Comparison of ENCODE assay signal across 8 cellular contexts in the genomic region with DNA sequence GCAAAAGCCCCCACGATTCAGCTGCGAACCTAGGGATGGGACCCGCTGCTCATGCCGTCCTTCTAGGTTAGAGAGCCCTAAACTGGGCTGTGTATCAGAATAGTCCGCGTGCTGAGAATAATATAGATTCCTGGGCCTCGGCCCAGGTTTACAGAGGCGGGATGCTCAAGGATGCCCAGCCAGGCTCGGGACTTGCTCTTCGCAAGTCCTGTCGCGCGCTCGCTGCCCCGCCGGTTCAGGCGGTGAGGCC. TPM values are rescaled to one million over a fixed set of nuclear protein-coding genes. Genes with fewer than 3 reads are reported as not detected.
DNase-seq lines count a peak whose midpoint lies in the region; ATAC-seq and TF ChIP-seq lines count a peak whose summit lies in the region.

No MANE protein-coding gene starts in this region.

- TF ChIP-seq CTCF in colonic mucosa (IDR thresholded peaks at IDR 0.05) (peak; percentile 77), nephron progenitor cell (IDR thresholded peaks at IDR 0.05) (no peak)

- intact Hi-C loops in colonic mucosa (cut with DNase I): loop anchor here (10.0 kb wide), 1 partner anchor 313 kb away; the partner anchor contains the start of gene MTPN

- no peaks in the 10 kb centered on the region for H3K9me3 ChIP-seq in BLaER1 treated with 17β-estradiol and CSF1 and Interleukin-3, amounts not matched to agents 10 nM and 100 nM (replicated peaks in 1 of 11)
- H3K9me3 ChIP-seq in colonic mucosa: no peaks in the 10 kb centered on the region

- DNase-seq in colonic mucosa: no peak
- no peak for DNase-seq in nephron progenitor cell
- DNase-seq in amniotic stem cell (lab: John Stamatoyannopoulos, UW): no peak
- DNase-seq in HuH-7.5 (ENCODE audit: low spot score): no peak

- H3K4me2 ChIP-seq in BLaER1 treated with 17β-estradiol and CSF1 and Interleukin-3, amounts not matched to agents 10 nM and 100 nM: peak overlapping the region; percentile 76 to 91 (median 86)

- H3K36me3 Mint-ChIP-seq in IgD-negative memory B cell (no peaks in the 10 kb centered on the region), nephron progenitor cell (ENCODE audit: low read depth) (peaks cover 27% of the 10 kb centered on the region)

- H3K27ac Mint-ChIP-seq in IgD-negative memory B cell (peak overlapping the region; percentile 28 to 98 (median 93)), nephron progenitor cell (no peak overlapping the region)

- peaks cover 16 to 37% (median 26%) of the 10 kb centered on the region in 3 donors for H3K4me1 Mint-ChIP-seq in IgD-negative memory B cell
- peaks cover 29% of the 10 kb centered on the region for H3K4me1 Mint-ChIP-seq in nephron progenitor cell

- H3K9me3 Mint-ChIP-seq in IgD-negative memory B cell (peaks cover 0 to 2% (median 0%) of the 10 kb centered on the region in 3 donors), nephron progenitor cell (no peaks in the 10 kb centered on the region)

- H3K36me3 ChIP-seq in BLaER1 treated with 17β-estradiol and CSF1 and Interleukin-3, amounts not matched to agents 10 nM and 100 nM: peaks cover 0 to 27% (median 7%) of the 10 kb centered on the region in 11 experiments; a peak in 7 of 22 replicates
- no peaks in the 10 kb centered on the region for H3K36me3 ChIP-seq in colonic mucosa

- peak overlapping the region; percentile 23 to 95 (median 91); a peak in 21 of 22 replicates for H3K27ac ChIP-seq in BLaER1 treated with 17β-estradiol and CSF1 and Interleukin-3, amounts not matched to agents 10 nM and 100 nM
- peak overlapping the region; percentile 69 for H3K27ac ChIP-seq in colonic mucosa

- ATAC-seq in HG02973 (IDR thresholded peaks at IDR 0.05; ENCODE audit: unreplicated experiment) (no peak), HG03520 (IDR thresholded peaks at IDR 0.05; ENCODE audit: unreplicated experiment) (no peak)

- H3K27me3 Mint-ChIP-seq in IgD-negative memory B cell (no peaks in the 10 kb centered on the region), nephron progenitor cell (ENCODE audit: low read depth, poor library complexity) (peaks cover 13% of the 10 kb centered on the region)

- peaks cover 20 to 64% (median 45%) of the 10 kb centered on the region in 10 experiments for H3K4me1 ChIP-seq in BLaER1 treated with 17β-estradiol and CSF1 and Interleukin-3, amounts not matched to agents 10 nM and 100 nM
- no peaks in the 10 kb centered on the region for H3K4me1 ChIP-seq in colonic mucosa

- H3K4me3 ChIP-seq in BLaER1 treated with 17β-estradiol and CSF1 and Interleukin-3, amounts not matched to agents 10 nM and 100 nM: peak overlapping the region; percentile 64 to 99 (median 86); a peak in 19 of 20 replicates
- peak overlapping the region; percentile 49 for H3K4me3 ChIP-seq in colonic mucosa

- H3K9ac ChIP-seq in BLaER1 treated with 17β-estradiol and CSF1 and Interleukin-3, amounts not matched to agents 10 nM and 100 nM: peak overlapping the region; percentile 83 to 97 (median 93); a peak in 21 of 22 replicates
- H3K9ac ChIP-seq in colonic mucosa (ENCODE audit: low read depth in 2 of 2, low read length in 2 of 2): peak overlapping the region; percentile 68 to 78

- no peaks in the 10 kb centered on the region for H3K27me3 ChIP-seq in BLaER1 treated with 17β-estradiol and CSF1 and Interleukin-3, amounts not matched to agents 10 nM and 100 nM
- H3K27me3 ChIP-seq in colonic mucosa: no peaks in the 10 kb centered on the region

- peaks cover 0 to 6% (median 0%) of the 10 kb centered on the region in 11 experiments; a peak in 4 of 22 replicates for H4K20me1 ChIP-seq in BLaER1 treated with 17β-estradiol and CSF1 and Interleukin-3, amounts not matched to agents 10 nM and 100 nM

- H3K4me3 Mint-ChIP-seq in IgD-negative memory B cell (peak overlapping the region; percentile 89 to 99 (median 96)), nephron progenitor cell (peak overlapping the region; percentile 98)

RNA-seq across cellular contexts. Expression of gene STMP1, which starts 0.3 kb away (rescaled TPM):
- 43.7 TPM for polyA plus RNA-seq in IgD-negative memory B cell
- total RNA-seq in colonic mucosa: 10 to 100 TPM; 25.7 to 27.4 TPM
